12 cellular contexts compared by ENCODE assay signal in the genomic region with DNA sequence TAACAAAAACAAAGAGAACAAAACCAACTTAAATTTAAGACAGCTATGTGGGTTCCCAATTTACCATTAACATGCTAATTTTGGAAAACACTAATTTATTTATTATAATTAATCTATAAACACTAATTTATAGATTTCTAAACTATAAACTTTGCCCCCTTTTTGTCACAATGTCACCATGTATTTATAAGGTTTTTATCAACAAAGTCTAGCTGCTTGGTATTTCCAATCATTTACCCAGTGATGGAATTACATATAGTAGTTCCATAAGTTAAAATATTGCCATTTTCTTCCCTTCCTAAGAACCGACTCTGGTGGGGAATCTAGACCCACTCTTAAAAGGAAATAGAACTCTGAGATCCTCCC.
DNase-seq lines count a peak whose midpoint lies in the region; ATAC-seq, FAIRE-seq and TF ChIP-seq lines count a peak whose summit lies in the region.
"Had no signal": no experiment of that assay in that cellular context is flagged by ENCODE, and none has a peak within 500 bp of the region (broad histone marks: within the 10 kb centered on the region; RNA-seq: fewer than 3 reads in every experiment).

No MANE protein-coding gene starts in this region.

- FAIRE-seq in keratinocyte (lab: Jason Lieb, UNC): no peak

- CTCF ChIA-PET in SK-N-SH (lab: Yijun Ruan, JAX) (interaction anchor here (0.6 to 8.8 kb wide), 56 partner anchors 9 to 534 kb away, joined by 3 to 200 read pairs (median 5); partner anchors contain the start of gene USP15), WTC11 (lab: Charles Lee) (interaction anchor here (0.6 to 8.9 kb wide), 32 partner anchors 9 to 359 kb away, joined by 3 to 93 read pairs (median 4); partner anchors contain the start of gene PPM1H)

- TF ChIP-seq EP300 in SK-N-SH (IDR thresholded peaks at IDR 0.05; ENCODE audit: borderline replicate concordance in 1 of 2, low read depth in 1 of 2, low read length in 1 of 2): no peak

- H3K27me3 ChIP-seq in SK-N-SH (ENCODE audit: insufficient read depth) (no peaks in the 10 kb centered on the region), keratinocyte (ENCODE audit: control insufficient read depth, extremely low read depth, insufficient read depth, low read length) (no peaks in the 10 kb centered on the region), testis (no peaks in the 10 kb centered on the region)
- H3K27me3 ChIP-seq: suprapubic skin had no signal

- intact Hi-C loops in testis (cut with DNase I; ENCODE audit: low total_unique reads): no loop called here

- H3K79me2 ChIP-seq in SK-N-SH (ENCODE audit: insufficient read depth) (no peaks in the 10 kb centered on the region), keratinocyte (ENCODE audit: control insufficient read depth, insufficient read depth, low read length) (no peaks in the 10 kb centered on the region)

- H3K9me3 ChIP-seq in SK-N-SH: no peaks in the 10 kb centered on the region
- no peaks in the 10 kb centered on the region for H3K9me3 ChIP-seq in keratinocyte (ENCODE audit: control insufficient read depth, low read depth, low read length)
- no peaks in the 10 kb centered on the region for H3K9me3 ChIP-seq in testis
- H3K9me3 ChIP-seq: suprapubic skin had no signal

- H3K9ac ChIP-seq in SK-N-SH: no peak overlapping the region
- H3K9ac ChIP-seq in keratinocyte (ENCODE audit: control insufficient read depth, extremely low read depth, insufficient read depth, low read length): no peak overlapping the region

- H3K9me3 Mint-ChIP-seq in WTC11 (no peaks in the 10 kb centered on the region), type B pancreatic cell (no peaks in the 10 kb centered on the region)
- H3K9me3 Mint-ChIP-seq: activated naive CD4-positive, alpha-beta T cell treated with anti-CD3 and anti-CD28 coated beads for 36 hours had no signal

- H3F3A ChIP-seq in SK-N-SH (replicated peaks; ENCODE audit: insufficient read depth): no peaks in the 10 kb centered on the region

- dilution Hi-C loops in keratinocyte (cut with MboI; ENCODE audit: extremely low pct_ligation_motif_present, low sequenced_read_pairs): loop anchor here (25.0 kb wide), 1 partner anchor 182 kb away; no protein-coding TSS in a partner anchor

- TF ChIP-seq CTCF in SK-N-SH (IDR thresholded peaks at IDR 0.05): no peak
- TF ChIP-seq CTCF in WTC11 (IDR thresholded peaks at IDR 0.05): no peak
- no peak for TF ChIP-seq CTCF in keratinocyte (optimal IDR thresholded peaks at IDR 0.05 in 1 of 3, IDR thresholded peaks at IDR 0.05 in 1 of 3, conservative IDR thresholded peaks at IDR 0.05 in 1 of 3; ENCODE audit: extremely low read depth in 1 of 3, insufficient read depth in 2 of 3, low read length in 3 of 3)
- peak; percentile 10 for TF ChIP-seq CTCF in type B pancreatic cell (conservative IDR thresholded peaks at IDR 0.05)
- TF ChIP-seq CTCF in foreskin fibroblast (IDR thresholded peaks at IDR 0.05; ENCODE audit: low read depth, low read length): no peak
- peak in 1 of 3 experiments; percentile 20 for TF ChIP-seq CTCF in testis (IDR thresholded peaks at IDR 0.05)

- H4K20me1 ChIP-seq in SK-N-SH (ENCODE audit: insufficient read depth) (no peaks in the 10 kb centered on the region), keratinocyte (ENCODE audit: control insufficient read depth, extremely low read depth, insufficient read depth, low read length) (no peaks in the 10 kb centered on the region)

- H3K4me3 Mint-ChIP-seq in WTC11: no peak overlapping the region
- H3K4me3 Mint-ChIP-seq in type B pancreatic cell: no peak overlapping the region
- H3K4me3 Mint-ChIP-seq: activated naive CD4-positive, alpha-beta T cell treated with anti-CD3 and anti-CD28 coated beads for 36 hours; T-helper 17 cell had no signal

- H3K27ac ChIP-seq in SK-N-SH (ENCODE audit: low read depth in 2 of 2, low read length in 1 of 2) (no peak overlapping the region), keratinocyte (ENCODE audit: control insufficient read depth, insufficient read depth, low read length) (no peak overlapping the region), testis (no peak overlapping the region)
- H3K27ac ChIP-seq: HL-60, suprapubic skin had no signal

- peak overlapping the region in 1 of 2 experiments; percentile 22; a peak in 1 of 4 replicates for H3K4me3 ChIP-seq in SK-N-SH (ENCODE audit: low read depth in 2 of 2, low read length in 1 of 2)
- no peak overlapping the region for H3K4me3 ChIP-seq in keratinocyte (ENCODE audit: control insufficient read depth in 2 of 3, extremely low read depth in 1 of 3, insufficient read depth in 2 of 3, low read depth in 1 of 3, low read length in 3 of 3)
- no peak overlapping the region for H3K4me3 ChIP-seq in foreskin fibroblast (ENCODE audit: low read depth in 1 of 2, low read length in 2 of 2)
- no peak overlapping the region for H3K4me3 ChIP-seq in testis
- H3K4me3 ChIP-seq: suprapubic skin had no signal

- no peak for TF ChIP-seq POLR2A in testis (IDR thresholded peaks at IDR 0.05)

- H3K27ac Mint-ChIP-seq in WTC11: peak overlapping the region; percentile 78
- peak overlapping the region; percentile 52 for H3K27ac Mint-ChIP-seq in type B pancreatic cell
- H3K27ac Mint-ChIP-seq: activated naive CD4-positive, alpha-beta T cell treated with anti-CD3 and anti-CD28 coated beads for 36 hours had no signal

- TF ChIP-seq RAD21 in SK-N-SH (IDR thresholded peaks at IDR 0.05; ENCODE audit: low read length): no peak

- H3K4me1 Mint-ChIP-seq in WTC11 (peaks cover 40% of the 10 kb centered on the region), type B pancreatic cell (ENCODE audit: unreplicated experiment) (peaks cover 30% of the 10 kb centered on the region)
- H3K4me1 Mint-ChIP-seq: T-helper 17 cell had no signal

- H3K9me1 ChIP-seq in keratinocyte (ENCODE audit: control insufficient read depth, extremely low read depth, insufficient read depth, low read length): no peaks in the 10 kb centered on the region

- no peak overlapping the region for H3K4me2 ChIP-seq in SK-N-SH
- H3K4me2 ChIP-seq in keratinocyte (ENCODE audit: control insufficient read depth, extremely low read depth, insufficient read depth, low read depth, low read length): no peak overlapping the region

- H3K27me3 Mint-ChIP-seq in WTC11 (ENCODE audit: low read depth): no peaks in the 10 kb centered on the region
- no peaks in the 10 kb centered on the region for H3K27me3 Mint-ChIP-seq in type B pancreatic cell

- H2AFZ ChIP-seq in SK-N-SH (ENCODE audit: low read depth) (peak overlapping the region; percentile 86), keratinocyte (ENCODE audit: control insufficient read depth, low read length) (peak overlapping the region; percentile 37)

- H3K4me1 ChIP-seq in SK-N-SH (ENCODE audit: control insufficient read depth in 1 of 2, insufficient read depth in 2 of 2, low read depth in 1 of 2, low read length in 1 of 2): peaks cover 2 to 11% of the 10 kb centered on the region in 2 experiments; a peak in 2 of 4 replicates
- H3K4me1 ChIP-seq in keratinocyte (ENCODE audit: control insufficient read depth, extremely low read depth, insufficient read depth, low read length): no peaks in the 10 kb centered on the region
- peaks cover 14% of the 10 kb centered on the region for H3K4me1 ChIP-seq in testis

- H3K9me2 ChIP-seq in SK-N-SH: no peaks in the 10 kb centered on the region

- ATAC-seq in SK-N-SH treated with all-trans-retinoic acid at 6 μM for 48 hours: no peak
- no peak for ATAC-seq in WTC11

- 10% methylated on average over 1 of the region's 1 CpG for WGBS in SK-N-SH (ENCODE audit: low lambda C conversion rate)
- 33 to 36% methylated on average over 1 of the region's 1 CpG for WGBS in testis, 2 donors

- no peaks in the 10 kb centered on the region for H3K36me3 ChIP-seq in SK-N-SH (replicated peaks in 1 of 2; ENCODE audit: control insufficient read depth in 1 of 2, insufficient read depth in 2 of 2, low read length in 1 of 2)
- H3K36me3 ChIP-seq in keratinocyte (ENCODE audit: control insufficient read depth in 2 of 2, extremely low read depth in 1 of 2, insufficient read depth in 2 of 2, low read length in 2 of 2): no peaks in the 10 kb centered on the region
- H3K36me3 ChIP-seq in testis (ENCODE audit: low read depth, missing control alignments): no peaks in the 10 kb centered on the region
- H3K36me3 ChIP-seq: suprapubic skin had no signal

- DNase-seq in SK-N-SH (no peak), WTC11 (ENCODE audit: low spot score) (no peak), keratinocyte (ENCODE audit: low read depth, low spot score) (no peak), type B pancreatic cell (ENCODE audit: extremely low spot score, unreplicated experiment) (no peak), foreskin fibroblast (no peak), testis (no peak)
- no peak for DNase-seq in activated CD8-positive, alpha-beta memory T cell treated with anti-CD3 and anti-CD28 coated beads for 24 hours

- POLR2A ChIA-PET in SK-N-SH (lab: Yijun Ruan, JAX) (interaction anchor here (1.1 to 2.1 kb wide), 2 partner anchors 191 to 233 kb away, joined by 3 to 9 read pairs; no protein-coding TSS in a partner anchor), WTC11 (lab: Charles Lee) (interaction anchor here (2.1 kb wide), 1 partner anchor 191 kb away, joined by 11 read pairs; no protein-coding TSS in a partner anchor)

- H3K36me3 Mint-ChIP-seq in WTC11 (no peaks in the 10 kb centered on the region), type B pancreatic cell (peaks cover 5% of the 10 kb centered on the region)

TF ChIP-seq in WTC11, 78 proteins besides CTCF, POLR2A, EP300 and RAD21 (continues in another document):
- TF ChIP-seq, protein P1, sequence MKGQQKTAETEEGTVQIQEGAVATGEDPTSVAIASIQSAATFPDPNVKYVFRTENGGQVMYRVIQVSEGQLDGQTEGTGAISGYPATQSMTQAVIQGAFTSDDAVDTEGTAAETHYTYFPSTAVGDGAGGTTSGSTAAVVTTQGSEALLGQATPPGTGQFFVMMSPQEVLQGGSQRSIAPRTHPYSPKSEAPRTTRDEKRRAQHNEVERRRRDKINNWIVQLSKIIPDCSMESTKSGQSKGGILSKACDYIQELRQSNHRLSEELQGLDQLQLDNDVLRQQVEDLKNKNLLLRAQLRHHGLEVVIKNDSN (CRISPR knock-in tag; IDR thresholded peaks at IDR 0.05): no peak
- TF ChIP-seq, protein P2, sequence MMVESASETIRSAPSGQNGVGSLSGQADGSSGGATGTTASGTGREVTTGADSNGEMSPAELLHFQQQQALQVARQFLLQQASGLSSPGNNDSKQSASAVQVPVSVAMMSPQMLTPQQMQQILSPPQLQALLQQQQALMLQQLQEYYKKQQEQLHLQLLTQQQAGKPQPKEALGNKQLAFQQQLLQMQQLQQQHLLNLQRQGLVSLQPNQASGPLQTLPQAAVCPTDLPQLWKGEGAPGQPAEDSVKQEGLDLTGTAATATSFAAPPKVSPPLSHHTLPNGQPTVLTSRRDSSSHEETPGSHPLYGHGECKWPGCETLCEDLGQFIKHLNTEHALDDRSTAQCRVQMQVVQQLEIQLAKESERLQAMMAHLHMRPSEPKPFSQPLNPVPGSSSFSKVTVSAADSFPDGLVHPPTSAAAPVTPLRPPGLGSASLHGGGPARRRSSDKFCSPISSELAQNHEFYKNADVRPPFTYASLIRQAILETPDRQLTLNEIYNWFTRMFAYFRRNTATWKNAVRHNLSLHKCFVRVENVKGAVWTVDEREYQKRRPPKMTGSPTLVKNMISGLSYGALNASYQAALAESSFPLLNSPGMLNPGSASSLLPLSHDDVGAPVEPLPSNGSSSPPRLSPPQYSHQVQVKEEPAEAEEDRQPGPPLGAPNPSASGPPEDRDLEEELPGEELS (CRISPR knock-in tag; IDR thresholded peaks at IDR 0.05): no peak
